ENCODE assay signal across 13 cellular contexts in the genomic region with DNA sequence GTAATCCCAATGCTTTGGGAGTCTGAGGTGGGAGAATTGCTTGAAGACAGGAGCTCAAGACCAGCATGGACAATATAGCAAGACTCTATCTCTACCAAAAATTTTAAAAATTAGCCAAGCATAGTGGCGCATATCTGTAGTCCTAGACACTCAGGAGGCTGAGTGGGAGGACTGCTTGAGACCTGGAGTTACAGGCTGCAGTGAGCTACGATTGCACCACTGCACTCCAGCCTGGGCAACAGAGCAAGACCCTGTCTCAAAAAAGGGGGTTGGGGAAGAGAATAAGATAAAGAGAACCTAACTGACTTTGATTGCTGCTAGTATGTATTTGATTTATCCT. TPM values are rescaled to one million over a fixed set of nuclear protein-coding genes. Genes with fewer than 3 reads are reported as not detected.
DNase-seq lines count a peak whose midpoint lies in the region; ATAC-seq and TF ChIP-seq lines count a peak whose summit lies in the region.
"Had no signal": no experiment of that assay in that cellular context is flagged by ENCODE, and none has a peak within 500 bp of the region (broad histone marks: within the 10 kb centered on the region; RNA-seq: fewer than 3 reads in every experiment).

No MANE protein-coding gene starts in this region.

- H3F3A ChIP-seq in PC-9 (ENCODE audit: insufficient read depth, low read depth) = no peaks in the 10 kb centered on the region

- ATAC-seq in activated CD8-positive, alpha-beta memory T cell treated with anti-CD3 and anti-CD28 coated beads, Interleukin-2, amount 10 ng/mL, durations not matched to agents 7 days and 5 days = peak; percentile 32
- ATAC-seq in HG03025 (IDR thresholded peaks at IDR 0.05; ENCODE audit: low FRiP score, unreplicated experiment) = peak; percentile 25
- ATAC-seq in activated naive CD4-positive, alpha-beta T cell treated with anti-CD3 and anti-CD28 coated beads, Interleukin-2, amount 50 U/mL, for 72 hours = peak; percentile 4 to 27
- peak; percentile 58 for ATAC-seq in stimulated activated memory B cell treated with anti-CD40 and anti-IgM and Interleukin-4, amounts not matched to agents 10 μg/mL and 1 μg/mL and 100 μg/mL, for 72 hours
- ATAC-seq: A549 had no signal

- H3K27ac ChIP-seq in PC-9 = no peak overlapping the region
- H3K27ac ChIP-seq: A549, parathyroid adenoma had no signal

- CTCF ChIA-PET in activated CD8-positive, alpha-beta memory T cell treated with anti-CD3 and anti-CD28 coated beads, Interleukin-2, amount 10 ng/mL, durations not matched to agents 7 days and 5 days (lab: Charles Lee) = interaction anchor here (1.1 to 6.4 kb wide), 9 partner anchors 13 to 330 kb away, joined by 3 to 73 read pairs (median 4); a partner anchor contains a TSS
- CTCF ChIA-PET in PC-9 (lab: Charles Lee) = no interaction called here

- no peak overlapping the region for H2AFZ ChIP-seq in PC-9
- H2AFZ ChIP-seq: parathyroid adenoma had no signal

- no peaks in the 10 kb centered on the region for H3K27me3 ChIP-seq in PC-9 (ENCODE audit: insufficient read depth, low read depth)

- H3K4me1 ChIP-seq in PC-9 (replicated peaks; ENCODE audit: insufficient read depth) = no peaks in the 10 kb centered on the region

- peaks cover 14% of the 10 kb centered on the region for H3K36me3 Mint-ChIP-seq in activated CD8-positive, alpha-beta memory T cell treated with anti-CD3 and anti-CD28 coated beads, Interleukin-2, amount 10 ng/mL, durations not matched to agents 7 days and 5 days
- peaks cover 0 to 5% of the 10 kb centered on the region in 2 donors for H3K36me3 Mint-ChIP-seq in activated naive CD4-positive, alpha-beta T cell treated with anti-CD3 and anti-CD28 coated beads, Interleukin-2, amount 50 U/mL, for 72 hours
- no peaks in the 10 kb centered on the region for H3K36me3 Mint-ChIP-seq in stimulated activated memory B cell treated with anti-CD40 and anti-IgM and Interleukin-4, amounts not matched to agents 10 μg/mL and 1 μg/mL and 100 μg/mL, for 72 hours

- no peaks in the 10 kb centered on the region for H3K9me3 ChIP-seq in PC-9 (ENCODE audit: insufficient read depth, low read depth)
- H3K9me3 ChIP-seq: A549 had no signal

- no peaks in the 10 kb centered on the region for H3K9me2 ChIP-seq in PC-9 (ENCODE audit: insufficient read depth)

- no peak overlapping the region for H3K4me2 ChIP-seq in PC-9
- H3K4me2 ChIP-seq: A549 had no signal

- H3K4me3 ChIP-seq in PC-9 = no peak overlapping the region
- H3K4me3 ChIP-seq: A549 had no signal

- DNase-seq in activated CD8-positive, alpha-beta memory T cell treated with anti-CD3 and anti-CD28 coated beads, Interleukin-2, amount 10 ng/mL, durations not matched to agents 7 days and 5 days = no peak
- no peak for DNase-seq in activated CD8-positive, alpha-beta memory T cell treated with anti-CD3 and anti-CD28 coated beads, Interleukin-2, amount 50 U/mL, for 4 hours
- no peak for DNase-seq in activated naive CD4-positive, alpha-beta T cell treated with anti-CD3 and anti-CD28 coated beads, Interleukin-2, amount 50 U/mL, for 72 hours (ENCODE audit: low spot score in 2 of 2)
- DNase-seq in PC-9 = no peak
- no peak for DNase-seq in NCI-H524 (lab: John Stamatoyannopoulos, UW)
- DNase-seq in foreskin melanocyte = no peak
- DNase-seq: NCI-H446, T1000 had no signal

- intact Hi-C loops in PC-9 (cut with micrococcal nuclease; ENCODE audit: unreplicated experiment) = no loop called here

- H3K27ac Mint-ChIP-seq in activated CD8-positive, alpha-beta memory T cell treated with anti-CD3 and anti-CD28 coated beads, Interleukin-2, amount 10 ng/mL, durations not matched to agents 7 days and 5 days = peak overlapping the region; percentile 90
- peak overlapping the region; percentile 77 to 94 for H3K27ac Mint-ChIP-seq in activated naive CD4-positive, alpha-beta T cell treated with anti-CD3 and anti-CD28 coated beads, Interleukin-2, amount 50 U/mL, for 72 hours
- H3K27ac Mint-ChIP-seq in stimulated activated memory B cell treated with anti-CD40 and anti-IgM and Interleukin-4, amounts not matched to agents 10 μg/mL and 1 μg/mL and 100 μg/mL, for 72 hours = peak overlapping the region; percentile 94

- BruUV-seq in PC-9 (replicated peaks; lab: Mats Ljungman, UMichigan) = no TSS peak

- peak overlapping the region; percentile 87 for H3K4me3 Mint-ChIP-seq in activated CD8-positive, alpha-beta memory T cell treated with anti-CD3 and anti-CD28 coated beads, Interleukin-2, amount 10 ng/mL, durations not matched to agents 7 days and 5 days
- H3K4me3 Mint-ChIP-seq in stimulated activated memory B cell treated with anti-CD40 and anti-IgM and Interleukin-4, amounts not matched to agents 10 μg/mL and 1 μg/mL and 100 μg/mL, for 72 hours = peak overlapping the region; percentile 93

- no peaks in the 10 kb centered on the region for H3K9me3 Mint-ChIP-seq in activated CD8-positive, alpha-beta memory T cell treated with anti-CD3 and anti-CD28 coated beads, Interleukin-2, amount 10 ng/mL, durations not matched to agents 7 days and 5 days (ENCODE audit: low read depth)
- no peaks in the 10 kb centered on the region for H3K9me3 Mint-ChIP-seq in activated naive CD4-positive, alpha-beta T cell treated with anti-CD3 and anti-CD28 coated beads, Interleukin-2, amount 50 U/mL, for 72 hours
- no peaks in the 10 kb centered on the region for H3K9me3 Mint-ChIP-seq in stimulated activated memory B cell treated with anti-CD40 and anti-IgM and Interleukin-4, amounts not matched to agents 10 μg/mL and 1 μg/mL and 100 μg/mL, for 72 hours

- POLR2A ChIA-PET in PC-9 (lab: Charles Lee; ENCODE audit: unreplicated experiment) = no interaction called here

- TF ChIP-seq CTCF in PC-9 (conservative IDR thresholded peaks at IDR 0.05) = no peak

- H4K20me1 ChIP-seq in PC-9 (ENCODE audit: insufficient read depth) = no peaks in the 10 kb centered on the region

- no peaks in the 10 kb centered on the region for H3K36me3 ChIP-seq in PC-9 (ENCODE audit: low read depth)

- H3K79me2 ChIP-seq in PC-9 (ENCODE audit: low read depth) = no peaks in the 10 kb centered on the region
- H3K79me2 ChIP-seq: parathyroid adenoma had no signal

- no peaks in the 10 kb centered on the region for H3K27me3 Mint-ChIP-seq in activated CD8-positive, alpha-beta memory T cell treated with anti-CD3 and anti-CD28 coated beads, Interleukin-2, amount 10 ng/mL, durations not matched to agents 7 days and 5 days
- H3K27me3 Mint-ChIP-seq in stimulated activated memory B cell treated with anti-CD40 and anti-IgM and Interleukin-4, amounts not matched to agents 10 μg/mL and 1 μg/mL and 100 μg/mL, for 72 hours = no peaks in the 10 kb centered on the region

- peaks cover 69% of the 10 kb centered on the region for H3K4me1 Mint-ChIP-seq in activated CD8-positive, alpha-beta memory T cell treated with anti-CD3 and anti-CD28 coated beads, Interleukin-2, amount 10 ng/mL, durations not matched to agents 7 days and 5 days
- H3K4me1 Mint-ChIP-seq in stimulated activated memory B cell treated with anti-CD40 and anti-IgM and Interleukin-4, amounts not matched to agents 10 μg/mL and 1 μg/mL and 100 μg/mL, for 72 hours = peaks cover 79% of the 10 kb centered on the region

RNA-seq across cellular contexts. Expression of a gene that starts 0.8 kb away (rescaled TPM):
- total RNA-seq in activated CD8-positive, alpha-beta memory T cell treated with anti-CD3 and anti-CD28 coated beads, Interleukin-2, amount 10 ng/mL, durations not matched to agents 7 days and 5 days = 10 to 100 TPM in 1 of 2 experiments, 1 to 10 TPM in 1; 9.5 to 11.7 TPM
- 1 to 10 TPM; 2.4 to 3.5 TPM for total RNA-seq in activated naive CD4-positive, alpha-beta T cell treated with anti-CD3 and anti-CD28 coated beads, Interleukin-2, amount 50 U/mL, for 72 hours
- total RNA-seq in PC-9 (2021) = 0.20 and 0.63 TPM in 2 replicates
- total RNA-seq: glomerular endothelial cell had no signal

RNA-seq across cellular contexts. Expression of a gene that starts 16.6 kb away (rescaled TPM):
- 10 to 100 TPM; 24.6 to 25.3 TPM for total RNA-seq in activated CD8-positive, alpha-beta memory T cell treated with anti-CD3 and anti-CD28 coated beads, Interleukin-2, amount 10 ng/mL, durations not matched to agents 7 days and 5 days
- 10 to 100 TPM; 21.6 to 30.8 TPM for total RNA-seq in activated naive CD4-positive, alpha-beta T cell treated with anti-CD3 and anti-CD28 coated beads, Interleukin-2, amount 50 U/mL, for 72 hours
- total RNA-seq in PC-9 (2021) = 27.9 and 34.3 TPM in 2 replicates
